ENCODE assay signal across 18 cellular contexts in genomic region chr5:60594715-60595114, GRCh38.
DNase-seq lines count a peak whose midpoint lies in the region; ATAC-seq and TF ChIP-seq lines count a peak whose summit lies in the region.
"Had no signal": no experiment of that assay in that cellular context is flagged by ENCODE, and none has a peak within 500 bp of the region (broad histone marks: within the 10 kb centered on the region; RNA-seq: fewer than 3 reads in every experiment).

No MANE protein-coding gene starts in this region.

- H3K27ac Mint-ChIP-seq in chondrocyte (ENCODE audit: unreplicated experiment) = peak overlapping the region; percentile 68

- H3K4me1 ChIP-seq in ascending aorta (peaks cover 2 to 9% of the 10 kb centered on the region in 2 donors), mucosa of descending colon (ENCODE audit: low read depth) (peaks cover 5% of the 10 kb centered on the region), tibial artery (peaks cover 0 to 42% (median 0%) of the 10 kb centered on the region in 4 donors), testis (no peaks in the 10 kb centered on the region)
- H3K4me1 ChIP-seq: BE2C had no signal

- H3K4me3 Mint-ChIP-seq in chondrocyte (ENCODE audit: unreplicated experiment) = no peak overlapping the region
- H3K4me3 Mint-ChIP-seq: CD4-positive, CD25-positive, alpha-beta regulatory T cell had no signal

- peaks cover 23% of the 10 kb centered on the region for H3K9me3 Mint-ChIP-seq in chondrocyte (ENCODE audit: low read depth)

- whole genome bisulfite sequencing in testis, 2 donors = 78 to 79% methylated on average over 2 of the region's 2 CpGs

- H3K36me3 ChIP-seq in ascending aorta (no peaks in the 10 kb centered on the region), mucosa of descending colon (ENCODE audit: low read depth) (no peaks in the 10 kb centered on the region), tibial artery (no peaks in the 10 kb centered on the region), testis (ENCODE audit: low read depth, missing control alignments) (no peaks in the 10 kb centered on the region)
- H3K36me3 ChIP-seq: BE2C had no signal

- intact Hi-C loops in ascending aorta (cut with DNase I) = no loop called here
- intact Hi-C loops in mucosa of descending colon (cut with DNase I, micrococcal nuclease) = no loop called here
- intact Hi-C loops in tibial artery (cut with DNase I; ENCODE audit: low total_unique reads) = no loop called here
- intact Hi-C loops in testis (cut with DNase I; ENCODE audit: low total_unique reads) = no loop called here

- peak; percentile 51 for ATAC-seq in mucosa of descending colon
- ATAC-seq: HCT116 had no signal

- no peak for TF ChIP-seq POLR2A in testis (IDR thresholded peaks at IDR 0.05)

- peak overlapping the region; percentile 35 to 43 for H3K27ac ChIP-seq in ascending aorta
- H3K27ac ChIP-seq in tibial artery = peak overlapping the region; percentile 11 to 23
- no peak overlapping the region for H3K27ac ChIP-seq in testis
- H3K27ac ChIP-seq: KMS-11 had no signal

- TF ChIP-seq CTCF in ascending aorta (IDR thresholded peaks at IDR 0.05) (no peak), chondrocyte (IDR thresholded peaks at IDR 0.05) (no peak), mucosa of descending colon (IDR thresholded peaks at IDR 0.05) (no peak), tibial artery (IDR thresholded peaks at IDR 0.05) (no peak), testis (IDR thresholded peaks at IDR 0.05) (no peak)

- H3K4me3 ChIP-seq in ascending aorta (no peak overlapping the region), mucosa of descending colon (no peak overlapping the region), tibial artery (no peak overlapping the region), testis (no peak overlapping the region)

- no peaks in the 10 kb centered on the region for H3K36me3 Mint-ChIP-seq in chondrocyte (ENCODE audit: low read depth)
- H3K36me3 Mint-ChIP-seq: CD4-positive, CD25-positive, alpha-beta regulatory T cell had no signal

- H3K9me3 ChIP-seq in ascending aorta (peaks cover 7 to 14% of the 10 kb centered on the region in 2 donors), mucosa of descending colon (no peaks in the 10 kb centered on the region), tibial artery (peaks cover 0 to 3% (median 0%) of the 10 kb centered on the region in 3 donors), testis (no peaks in the 10 kb centered on the region)
- H3K9me3 ChIP-seq: BE2C had no signal

- no peaks in the 10 kb centered on the region for H3K27me3 Mint-ChIP-seq in chondrocyte (ENCODE audit: low read depth)
- H3K27me3 Mint-ChIP-seq: CD4-positive, CD25-positive, alpha-beta regulatory T cell had no signal

- no peaks in the 10 kb centered on the region for H3K27me3 ChIP-seq in ascending aorta
- H3K27me3 ChIP-seq in tibial artery = no peaks in the 10 kb centered on the region
- no peaks in the 10 kb centered on the region for H3K27me3 ChIP-seq in testis
- H3K27me3 ChIP-seq: BE2C had no signal

- DNase-seq in ascending aorta (ENCODE audit: low spot score in 2 of 2) = no peak
- no peak for DNase-seq in chondrocyte (ENCODE audit: low spot score)
- no peak for DNase-seq in mucosa of descending colon
- no peak for DNase-seq in tibial artery
- DNase-seq in testis = no peak
- no peak for DNase-seq in NCI-H2227 treated with DMSO at 0.1 percent for 48 hours (lab: John Stamatoyannopoulos, UW)
- DNase-seq in islet precursor cell = no peak
- DNase-seq: ACHN; C1 segment of cervical spinal cord; CD4-positive, CD25-positive, alpha-beta regulatory T cell; DMS153; DMS79; GDM1; GOT3; H7 had no signal

- peaks cover 40% of the 10 kb centered on the region for H3K4me1 Mint-ChIP-seq in chondrocyte (ENCODE audit: low read depth)

Comparison
In these comparisons a context has a peak if more than half of its experiments do, and no peak if none do; other contexts are left out.
1. H3K27ac ChIP-seq: peak in ascending aorta (2 of 2) and tibial artery (2 of 2); none in testis (0 of 2).